35 cellular contexts compared by ENCODE assay signal in the genomic region with DNA sequence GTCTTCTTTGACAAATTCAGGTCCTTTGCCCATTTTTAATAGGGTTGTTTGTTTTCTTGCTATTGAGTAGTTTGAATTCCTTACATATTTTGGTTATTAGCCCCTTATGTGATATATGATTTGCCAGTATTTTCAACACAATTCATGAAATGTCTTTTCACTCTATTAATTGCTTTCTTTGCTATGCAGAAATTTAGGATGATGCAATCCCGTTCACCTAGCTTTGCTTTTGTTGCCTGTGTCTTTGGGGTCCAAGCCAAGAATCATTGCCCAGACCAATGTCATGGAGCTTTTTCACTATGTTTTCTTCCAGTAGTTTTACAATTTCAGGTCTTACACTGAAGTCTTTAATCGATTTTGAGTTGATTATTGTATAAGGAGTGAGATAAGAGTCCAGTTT.
"Had no signal": no experiment of that assay in that cellular context is flagged by ENCODE, and none has a peak within 500 bp of the region (broad histone marks: within the 10 kb centered on the region; RNA-seq: fewer than 3 reads in every experiment).

No MANE protein-coding gene starts in this region.

- ATAC-seq: activated CD4-positive, alpha-beta T cell treated with anti-CD3 and anti-CD28 coated beads for 36 hours; activated naive CD4-positive, alpha-beta T cell treated with anti-CD3 and anti-CD28 coated beads, Interleukin-2, amount 50 U/mL, for 72 hours; activated T-cell treated with anti-CD3 and anti-CD28 coated beads, Interleukin-2, amount 50 U/mL, for 72 hours; body of pancreas; effector memory CD8-positive, alpha-beta T cell; gastroesophageal sphincter; heart right ventricle; T-helper 17 cell had no signal

- H3K36me3 ChIP-seq: esophagus squamous epithelium, gastroesophageal sphincter, heart right ventricle had no signal

- H3K4me1 Mint-ChIP-seq: activated CD4-positive, alpha-beta memory T cell treated with anti-CD3 and anti-CD28 coated beads, Interleukin-2, amount 10 ng/mL, durations not matched to agents 7 days and 5 days; activated CD4-positive, alpha-beta T cell treated with anti-CD3 and anti-CD28 coated beads for 36 hours; activated CD4-positive, alpha-beta T cell treated with anti-CD3 and anti-CD28 coated beads, Interleukin-2, amount 10 ng/mL, durations not matched to agents 7 days and 5 days; activated naive CD4-positive, alpha-beta T cell treated with anti-CD3 and anti-CD28 coated beads, Interleukin-2, amount 10 ng/mL, durations not matched to agents 7 days and 5 days; activated naive CD8-positive, alpha-beta T cell treated with anti-CD3 and anti-CD28 coated beads, Interleukin-2, amount 10 ng/mL, durations not matched to agents 7 days and 5 days; T-helper 17 cell had no signal

- H3K9me3 ChIP-seq: esophagus squamous epithelium had no signal

- H3K27ac Mint-ChIP-seq: activated CD4-positive, alpha-beta memory T cell treated with anti-CD3 and anti-CD28 coated beads, Interleukin-2, amount 10 ng/mL, durations not matched to agents 7 days and 5 days; activated CD4-positive, alpha-beta T cell treated with anti-CD3 and anti-CD28 coated beads for 36 hours; activated CD4-positive, alpha-beta T cell treated with anti-CD3 and anti-CD28 coated beads, Interleukin-2, amount 10 ng/mL, durations not matched to agents 7 days and 5 days; activated naive CD4-positive, alpha-beta T cell treated with anti-CD3 and anti-CD28 coated beads, Interleukin-2, amount 10 ng/mL, durations not matched to agents 7 days and 5 days; activated naive CD4-positive, alpha-beta T cell treated with anti-CD3 and anti-CD28 coated beads, Interleukin-2, amount 50 U/mL, for 72 hours; activated naive CD8-positive, alpha-beta T cell treated with anti-CD3 and anti-CD28 coated beads, Interleukin-2, amount 10 ng/mL, durations not matched to agents 7 days and 5 days; activated T-cell treated with anti-CD3 and anti-CD28 coated beads, Interleukin-2, amount 50 U/mL, for 24 hours; activated T-cell treated with anti-CD3 and anti-CD28 coated beads, Interleukin-2, amount 50 U/mL, for 72 hours; effector memory CD8-positive, alpha-beta T cell; T-helper 17 cell; T-helper 2 cell treated with Interferon-gamma antibody and Interleukin-4, amounts not matched to agents 5 μg/mL and 100 μg/mL, for 36 hours had no signal

- FAIRE-seq: colon, endometrium, endothelial cell of umbilical vein had no signal

- H3K27me3 ChIP-seq: body of pancreas, gastroesophageal sphincter had no signal

- H3K4me1 ChIP-seq: body of pancreas, esophagus squamous epithelium, gastroesophageal sphincter, heart right ventricle had no signal

- H3K4me3 ChIP-seq: body of pancreas, esophagus squamous epithelium, gastroesophageal sphincter, heart right ventricle had no signal

- DNase-seq: activated CD4-positive, alpha-beta memory T cell treated with anti-CD3 and anti-CD28 coated beads, Interleukin-2, amount 10 ng/mL, durations not matched to agents 7 days and 5 days; activated CD4-positive, alpha-beta T cell treated with anti-CD3 and anti-CD28 coated beads for 36 hours; activated CD4-positive, alpha-beta T cell treated with anti-CD3 and anti-CD28 coated beads, Interleukin-2, amount 10 ng/mL, durations not matched to agents 7 days and 5 days; activated CD4-positive, alpha-beta T cell treated with anti-CD3 and anti-CD28 coated beads, Interleukin-2, amount 50 U/mL, for 4 hours; activated CD4-positive, CD25-positive, alpha-beta regulatory T cell; activated CD4-positive, CD25-positive, alpha-beta regulatory T cell treated with anti-CD3 and anti-CD28 coated beads, Interleukin-2, amount 50 U/mL, for 72 hours; activated CD8-positive, alpha-beta memory T cell treated with anti-CD3 and anti-CD28 coated beads, Interleukin-2, amount 50 U/mL, for 48 hours; activated gamma-delta T cell; activated naive CD4-positive, alpha-beta T cell; activated naive CD4-positive, alpha-beta T cell treated with anti-CD3 and anti-CD28 coated beads, Interleukin-2, amount 10 ng/mL, durations not matched to agents 7 days and 5 days; activated naive CD8-positive, alpha-beta T cell treated with anti-CD3 and anti-CD28 coated beads, Interleukin-2, amount 10 ng/mL, durations not matched to agents 7 days and 5 days; activated T-cell treated with anti-CD3 and anti-CD28 coated beads for 4 hours; activated T-cell treated with anti-CD3 and anti-CD28 coated beads, Interleukin-2, amount 50 U/mL, for 24 hours; activated T-cell treated with anti-CD3 and anti-CD28 coated beads, Interleukin-2, amount 50 U/mL, for 72 hours; amniotic stem cell; anterior cingulate cortex; body of pancreas; caudate nucleus; cortex of kidney; dermis blood vessel endothelial cell; effector CD4-positive, alpha-beta T cell; effector memory CD8-positive, alpha-beta T cell; esophagus squamous epithelium; foreskin melanocyte; heart right ventricle; T-helper 1 cell; T-helper 17 cell; T1000 had no signal

- H3K4me3 Mint-ChIP-seq: activated CD4-positive, alpha-beta memory T cell treated with anti-CD3 and anti-CD28 coated beads, Interleukin-2, amount 10 ng/mL, durations not matched to agents 7 days and 5 days; activated CD4-positive, alpha-beta T cell treated with anti-CD3 and anti-CD28 coated beads for 36 hours; activated CD4-positive, alpha-beta T cell treated with anti-CD3 and anti-CD28 coated beads, Interleukin-2, amount 10 ng/mL, durations not matched to agents 7 days and 5 days; activated naive CD4-positive, alpha-beta T cell treated with anti-CD3 and anti-CD28 coated beads, Interleukin-2, amount 10 ng/mL, durations not matched to agents 7 days and 5 days; activated naive CD8-positive, alpha-beta T cell treated with anti-CD3 and anti-CD28 coated beads, Interleukin-2, amount 10 ng/mL, durations not matched to agents 7 days and 5 days; activated T-cell treated with anti-CD3 and anti-CD28 coated beads, Interleukin-2, amount 50 U/mL, for 24 hours; activated T-cell treated with anti-CD3 and anti-CD28 coated beads, Interleukin-2, amount 50 U/mL, for 72 hours; effector memory CD8-positive, alpha-beta T cell; T-helper 17 cell; T-helper 2 cell treated with Interferon-gamma antibody and Interleukin-4, amounts not matched to agents 5 μg/mL and 100 μg/mL, for 36 hours had no signal

- H3K36me3 Mint-ChIP-seq: activated naive CD4-positive, alpha-beta T cell treated with anti-CD3 and anti-CD28 coated beads, Interleukin-2, amount 10 ng/mL, durations not matched to agents 7 days and 5 days; activated naive CD4-positive, alpha-beta T cell treated with anti-CD3 and anti-CD28 coated beads, Interleukin-2, amount 50 U/mL, for 72 hours; activated naive CD8-positive, alpha-beta T cell treated with anti-CD3 and anti-CD28 coated beads, Interleukin-2, amount 10 ng/mL, durations not matched to agents 7 days and 5 days had no signal

- H3K27ac ChIP-seq: body of pancreas, epithelial cell of prostate, esophagus squamous epithelium, gastroesophageal sphincter, heart right ventricle had no signal

- H3K9me3 Mint-ChIP-seq: activated CD4-positive, alpha-beta memory T cell treated with anti-CD3 and anti-CD28 coated beads, Interleukin-2, amount 10 ng/mL, durations not matched to agents 7 days and 5 days; activated CD4-positive, alpha-beta T cell treated with anti-CD3 and anti-CD28 coated beads, Interleukin-2, amount 10 ng/mL, durations not matched to agents 7 days and 5 days; activated naive CD4-positive, alpha-beta T cell treated with anti-CD3 and anti-CD28 coated beads, Interleukin-2, amount 10 ng/mL, durations not matched to agents 7 days and 5 days; activated naive CD8-positive, alpha-beta T cell treated with anti-CD3 and anti-CD28 coated beads, Interleukin-2, amount 10 ng/mL, durations not matched to agents 7 days and 5 days; T-helper 2 cell treated with Interferon-gamma antibody and Interleukin-4, amounts not matched to agents 5 μg/mL and 100 μg/mL, for 36 hours had no signal
